Comparison of ENCODE assay signal across 1 cellular context in the genomic region with DNA sequence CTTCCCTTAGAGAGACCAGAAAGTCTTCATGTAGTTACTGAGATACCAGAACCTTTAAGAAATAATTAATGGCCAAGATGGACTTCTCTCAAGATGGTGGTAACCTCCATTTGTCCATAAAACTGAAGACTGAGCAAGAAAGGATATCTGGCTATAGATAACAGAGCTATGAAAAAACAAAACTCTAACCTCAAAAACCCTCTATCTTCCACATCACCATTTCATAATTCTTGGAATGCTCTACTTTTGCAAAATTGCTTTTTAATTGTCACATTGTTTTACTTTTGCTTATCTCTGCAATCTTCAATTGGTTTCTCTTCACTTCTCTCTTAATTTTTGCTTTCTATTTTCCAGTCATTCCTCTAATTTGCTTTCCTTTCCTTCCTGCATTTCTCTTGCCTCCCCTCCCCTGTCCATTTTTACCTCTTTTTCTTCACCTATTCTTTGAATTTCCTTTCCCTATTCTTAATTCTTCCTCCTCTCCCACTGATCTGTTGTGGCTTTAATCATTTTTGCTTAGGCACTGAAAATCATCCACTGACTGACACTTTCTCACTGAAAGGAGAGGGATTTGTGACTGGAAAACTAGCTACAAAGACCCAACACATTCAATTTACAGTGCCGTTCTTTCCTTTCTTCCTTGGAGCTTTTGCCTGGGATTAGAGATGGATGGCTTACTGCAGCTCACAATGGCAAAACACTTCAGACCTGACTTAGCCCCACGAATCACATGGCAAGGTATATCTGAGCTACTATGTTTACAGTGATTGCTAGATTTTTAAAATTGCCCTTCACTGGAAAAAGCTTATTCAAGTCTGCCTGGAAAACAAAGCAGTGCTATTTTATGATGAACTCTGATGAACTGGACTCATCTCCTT.
TF ChIP-seq lines count a peak whose summit lies in the region.

No MANE protein-coding gene starts in this region.

TF ChIP-seq in GM23338, 12 proteins besides CTCF, POLR2A, EP300 and RAD21:
- TF ChIP-seq, protein P1, sequence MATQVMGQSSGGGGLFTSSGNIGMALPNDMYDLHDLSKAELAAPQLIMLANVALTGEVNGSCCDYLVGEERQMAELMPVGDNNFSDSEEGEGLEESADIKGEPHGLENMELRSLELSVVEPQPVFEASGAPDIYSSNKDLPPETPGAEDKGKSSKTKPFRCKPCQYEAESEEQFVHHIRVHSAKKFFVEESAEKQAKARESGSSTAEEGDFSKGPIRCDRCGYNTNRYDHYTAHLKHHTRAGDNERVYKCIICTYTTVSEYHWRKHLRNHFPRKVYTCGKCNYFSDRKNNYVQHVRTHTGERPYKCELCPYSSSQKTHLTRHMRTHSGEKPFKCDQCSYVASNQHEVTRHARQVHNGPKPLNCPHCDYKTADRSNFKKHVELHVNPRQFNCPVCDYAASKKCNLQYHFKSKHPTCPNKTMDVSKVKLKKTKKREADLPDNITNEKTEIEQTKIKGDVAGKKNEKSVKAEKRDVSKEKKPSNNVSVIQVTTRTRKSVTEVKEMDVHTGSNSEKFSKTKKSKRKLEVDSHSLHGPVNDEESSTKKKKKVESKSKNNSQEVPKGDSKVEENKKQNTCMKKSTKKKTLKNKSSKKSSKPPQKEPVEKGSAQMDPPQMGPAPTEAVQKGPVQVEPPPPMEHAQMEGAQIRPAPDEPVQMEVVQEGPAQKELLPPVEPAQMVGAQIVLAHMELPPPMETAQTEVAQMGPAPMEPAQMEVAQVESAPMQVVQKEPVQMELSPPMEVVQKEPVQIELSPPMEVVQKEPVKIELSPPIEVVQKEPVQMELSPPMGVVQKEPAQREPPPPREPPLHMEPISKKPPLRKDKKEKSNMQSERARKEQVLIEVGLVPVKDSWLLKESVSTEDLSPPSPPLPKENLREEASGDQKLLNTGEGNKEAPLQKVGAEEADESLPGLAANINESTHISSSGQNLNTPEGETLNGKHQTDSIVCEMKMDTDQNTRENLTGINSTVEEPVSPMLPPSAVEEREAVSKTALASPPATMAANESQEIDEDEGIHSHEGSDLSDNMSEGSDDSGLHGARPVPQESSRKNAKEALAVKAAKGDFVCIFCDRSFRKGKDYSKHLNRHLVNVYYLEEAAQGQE (IDR thresholded peaks at IDR 0.05; ENCODE audit: unreplicated experiment): no peak
- TF ChIP-seq ETS1 (IDR thresholded peaks at IDR 0.05) (no peak), ZNF114 (CRISPR knock-in tag; IDR thresholded peaks at IDR 0.05) (no peak), EZH2 (IDR thresholded peaks at IDR 0.05; ENCODE audit: low read depth, unreplicated experiment) (no peak), EZH2phosphoT487 (IDR thresholded peaks at IDR 0.05; ENCODE audit: unreplicated experiment) (no peak), JUNB (IDR thresholded peaks at IDR 0.05; ENCODE audit: unreplicated experiment) (no peak), ZNF331 (CRISPR knock-in tag; IDR thresholded peaks at IDR 0.05; ENCODE audit: low read depth) (no peak), POLR2AphosphoS5 (IDR thresholded peaks at IDR 0.05; ENCODE audit: low read depth) (no peak), ZNF462 (CRISPR knock-in tag; IDR thresholded peaks at IDR 0.05) (no peak), CREB1 (CRISPR knock-in tag; IDR thresholded peaks at IDR 0.05; ENCODE audit: low read depth) (no peak), NANOG (IDR thresholded peaks at IDR 0.05; ENCODE audit: borderline replicate concordance) (no peak), STAT1 (IDR thresholded peaks at IDR 0.05; ENCODE audit: unreplicated experiment) (no peak)
